ENCODE assay signal across 1 cellular context in genomic region chr5:80407735-80408474, GRCh38.
A peak's percentile ranks its signal among the peaks of the same experiment; 100 is the strongest.
TF ChIP-seq lines count a peak whose summit lies in the region.

Gene ZFYVE16 (plus strand): TSS chr5:80408064. CDS start chr5:80434148, 26,084 bp downstream.

TF ChIP-seq in HepG2, 621 proteins besides CTCF, POLR2A, EP300 and RAD21 (continued from another document and continues in another):
- peak; percentile 74 for TF ChIP-seq ZNF407 (CRISPR knock-in tag; IDR thresholded peaks at IDR 0.05; ENCODE audit: not compliant biosample characterization)
- no peak for TF ChIP-seq MBD4 (IDR thresholded peaks at IDR 0.05; ENCODE audit: borderline replicate concordance, low read length)
- peak; percentile 58 for TF ChIP-seq NR2C2 (CRISPR knock-in tag; IDR thresholded peaks at IDR 0.05; ENCODE audit: borderline replicate concordance)
- TF ChIP-seq ZNF138 (CRISPR knock-in tag; IDR thresholded peaks at IDR 0.05; ENCODE audit: low read depth), result peak; percentile 43
- TF ChIP-seq ZNF121 (CRISPR knock-in tag; IDR thresholded peaks at IDR 0.05), result no peak
- TF ChIP-seq ZNF83 (CRISPR knock-in tag; IDR thresholded peaks at IDR 0.05; ENCODE audit: borderline replicate concordance), result no peak
- TF ChIP-seq SP4 (CRISPR knock-in tag; IDR thresholded peaks at IDR 0.05), result peak; percentile 35; the same call in 1 of the 2 replicates
- TF ChIP-seq ZNF790 (CRISPR knock-in tag; IDR thresholded peaks at IDR 0.05; ENCODE audit: borderline replicate concordance), result peak; percentile 78; the same call in 1 of the 2 replicates
- peak; percentile 23; the same call in 1 of the 2 replicates for TF ChIP-seq HNF1B (CRISPR knock-in tag; IDR thresholded peaks at IDR 0.05)
- TF ChIP-seq HNRNPK (IDR thresholded peaks at IDR 0.05; ENCODE audit: low read depth, low read length, poor library complexity, severe bottlenecking), result peak; percentile 15
- TF ChIP-seq ZBTB21 (CRISPR knock-in tag; IDR thresholded peaks at IDR 0.05), result peak; percentile 4; the same call in 1 of the 2 replicates
- TF ChIP-seq ZFP41 (CRISPR knock-in tag; IDR thresholded peaks at IDR 0.05; ENCODE audit: borderline replicate concordance), result no peak
- TF ChIP-seq ZNF660 (CRISPR knock-in tag; IDR thresholded peaks at IDR 0.05; ENCODE audit: borderline replicate concordance, low read depth), result no peak
- peak; percentile 58; the same call in 1 of the 2 replicates for TF ChIP-seq ISL2 (CRISPR knock-in tag; IDR thresholded peaks at IDR 0.05)
- TF ChIP-seq ZNF343 (CRISPR knock-in tag; IDR thresholded peaks at IDR 0.05), result peak; percentile 81; the same call in 1 of the 2 replicates
- no peak for TF ChIP-seq UBTF (CRISPR knock-in tag; IDR thresholded peaks at IDR 0.05)
- no peak for TF ChIP-seq POGZ (CRISPR knock-in tag; IDR thresholded peaks at IDR 0.05)
- TF ChIP-seq E2F2 (CRISPR knock-in tag; IDR thresholded peaks at IDR 0.05; ENCODE audit: borderline replicate concordance), result no peak
- peak; percentile 33; the same call in 1 of the 2 replicates for TF ChIP-seq ATF2 (CRISPR knock-in tag; IDR thresholded peaks at IDR 0.05)
- TF ChIP-seq RXRB (CRISPR knock-in tag; IDR thresholded peaks at IDR 0.05; ENCODE audit: borderline replicate concordance), result peak; percentile 53; the same call in 1 of the 2 replicates
- peak; percentile 36 for TF ChIP-seq HDAC1 (CRISPR knock-in tag; IDR thresholded peaks at IDR 0.05)
- peak; percentile 26; the same call in 1 of the 2 replicates for TF ChIP-seq KLF9 (CRISPR knock-in tag; IDR thresholded peaks at IDR 0.05; ENCODE audit: low read depth)
- TF ChIP-seq MIER3 (CRISPR knock-in tag; IDR thresholded peaks at IDR 0.05; ENCODE audit: borderline replicate concordance), result 0 out of 2 replicates have a peak, but pooled peaks have one; percentile 6
- 0 out of 2 replicates have a peak, but pooled peaks have one; percentile 21 for TF ChIP-seq TFDP2 (CRISPR knock-in tag; IDR thresholded peaks at IDR 0.05)
- TF ChIP-seq USF2 (IDR thresholded peaks at IDR 0.05; ENCODE audit: low read depth, low read length), result no peak
- TF ChIP-seq USF2 (CRISPR knock-in tag; IDR thresholded peaks at IDR 0.05; ENCODE audit: borderline replicate concordance), result peak; percentile 44; the same call in 1 of the 2 replicates
- TF ChIP-seq ZNF800 (CRISPR knock-in tag; IDR thresholded peaks at IDR 0.05), result peak; percentile 77
- 0 out of 2 replicates have a peak, but pooled peaks have one; percentile 10 for TF ChIP-seq ZNF670 (CRISPR knock-in tag; IDR thresholded peaks at IDR 0.05; ENCODE audit: borderline replicate concordance)
- TF ChIP-seq MAFK (conservative IDR thresholded peaks at IDR 0.05 in 1 of 2, IDR thresholded peaks at IDR 0.05 in 1 of 2; ENCODE audit: low read length in 2 of 2), result no peak
- peak; percentile 95 for TF ChIP-seq POLR2G (IDR thresholded peaks at IDR 0.05; ENCODE audit: low read depth, low read length)
- TF ChIP-seq ZEB1 (IDR thresholded peaks at IDR 0.05; ENCODE audit: insufficient replicate concordance, low read depth), result peak; percentile 21
- peak; percentile 75; the same call in 1 of the 2 replicates for TF ChIP-seq ZNF335 (CRISPR knock-in tag; IDR thresholded peaks at IDR 0.05)
- 0 out of 2 replicates have a peak, but pooled peaks have one; percentile 58 for TF ChIP-seq TBP (CRISPR knock-in tag; IDR thresholded peaks at IDR 0.05)
- TF ChIP-seq SYNCRIP (IDR thresholded peaks at IDR 0.05; ENCODE audit: insufficient read depth, low read depth, low read length), result no peak
